In the genomic region with DNA sequence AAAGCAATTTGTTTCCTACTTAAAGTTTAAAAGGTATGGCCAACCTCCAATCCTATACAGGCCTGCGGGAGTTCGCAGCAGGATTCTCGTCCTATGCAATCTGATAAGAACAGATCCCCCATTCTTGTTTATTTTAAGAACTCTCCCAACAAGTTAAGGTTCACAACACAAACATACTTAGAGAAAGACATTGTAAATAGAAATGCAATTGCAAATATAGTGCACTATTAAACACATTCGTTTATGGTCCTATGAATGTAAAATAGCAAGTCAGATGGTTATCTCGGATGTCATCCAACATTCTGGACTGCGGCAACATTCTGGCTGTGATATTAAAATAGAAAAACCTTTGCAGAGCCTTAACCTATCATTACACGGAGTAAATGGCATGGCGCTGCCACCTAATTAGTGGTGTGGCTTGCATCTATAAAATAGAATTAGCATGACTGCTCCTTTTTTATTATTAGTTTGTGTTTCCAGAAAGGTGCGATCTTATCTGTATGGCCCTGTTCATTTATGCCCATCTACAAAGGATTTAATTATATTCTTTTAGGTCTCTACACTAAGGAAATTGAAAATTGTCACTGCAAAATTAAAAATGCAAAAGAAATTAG, we compare ENCODE assay signal across 15 cellular contexts.
"Had no signal": no experiment of that assay in that cellular context is flagged by ENCODE, and none has a peak within 500 bp of the region (broad histone marks: within the 10 kb centered on the region; RNA-seq: fewer than 3 reads in every experiment).

No MANE protein-coding gene starts in this region.

- ATAC-seq: effector memory CD8-positive, alpha-beta T cell; gastrocnemius medialis; heart right ventricle; naive thymus-derived CD4-positive, alpha-beta T cell; psoas muscle; sciatic nerve; stimulated activated naive B cell treated with anti-CD40 and anti-IgM and Interleukin-4, amounts not matched to agents 10 μg/mL and 1 μg/mL and 100 μg/mL, for 72 hours; stimulated activated naive CD8-positive, alpha-beta T cell treated with anti-CD3 and anti-CD28 coated beads, Interleukin-15, amount 100 ng/mL, for 72 hours had no signal

- DNase-seq: effector memory CD8-positive, alpha-beta T cell; gastrocnemius medialis; heart right ventricle; hypothalamus; kidney glomerular epithelial cell; naive thymus-derived CD4-positive, alpha-beta T cell; psoas muscle; retina; stimulated activated CD4-positive, alpha-beta T cell treated with anti-CD3 and anti-CD28 coated beads, Interleukin-2, amount 100 ng/mL, for 24 hours; stimulated activated CD4-positive, alpha-beta T cell treated with anti-CD3 and anti-CD28 coated beads, Interleukin-4, amount 100 ng/mL, for 4 hours; stimulated activated naive B cell treated with anti-CD40 and anti-IgM and Interleukin-4, amounts not matched to agents 10 μg/mL and 1 μg/mL and 100 μg/mL, for 72 hours; stimulated activated naive CD8-positive, alpha-beta T cell treated with anti-CD3 and anti-CD28 coated beads, Interleukin-15, amount 100 ng/mL, for 72 hours; testis; transverse colon had no signal
